19 cellular contexts compared by ENCODE assay signal in the genomic region with DNA sequence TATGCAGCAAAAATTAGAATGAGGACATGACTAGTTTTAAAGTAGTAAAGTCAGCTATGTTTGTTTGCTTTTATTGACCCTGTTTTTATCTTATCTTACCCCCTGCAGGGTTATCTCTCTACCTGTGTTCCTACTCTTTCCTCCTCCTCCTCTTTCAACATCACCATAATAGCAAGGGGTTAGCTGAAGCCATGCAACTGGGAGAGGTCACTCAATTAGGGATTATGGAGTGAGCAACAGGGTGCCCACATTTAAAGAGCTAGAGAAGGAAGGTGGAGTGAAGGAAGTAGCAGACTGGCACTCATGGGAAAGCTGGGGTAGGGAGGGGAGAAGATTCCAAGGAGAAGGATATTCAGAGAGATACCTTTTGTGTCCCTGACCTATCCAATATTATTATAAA.
DNase-seq lines count a peak whose midpoint lies in the region; ATAC-seq and FAIRE-seq lines count a peak whose summit lies in the region.
"Had no signal": no experiment of that assay in that cellular context is flagged by ENCODE, and none has a peak within 500 bp of the region (broad histone marks: within the 10 kb centered on the region; RNA-seq: fewer than 3 reads in every experiment).

No MANE protein-coding gene starts in this region.

- H3K4me1 ChIP-seq in HUES6 (ENCODE audit: control insufficient read depth, insufficient read depth, low read length) (peaks cover 3% of the 10 kb centered on the region; the same call in 1 of the 2 replicates), small intestine (ENCODE audit: control insufficient read depth in 2 of 2, insufficient read depth in 1 of 2, low read depth in 1 of 2, low read length in 1 of 2) (no peaks in the 10 kb centered on the region)
- H3K4me1 ChIP-seq: A549; BLaER1 treated with 17β-estradiol and CSF1 and Interleukin-3, amounts not matched to agents 10 nM and 100 nM; Caco-2 had no signal

- FAIRE-seq in small intestine (lab: Jason Lieb, UNC) (no peak), GM19239 (lab: Jason Lieb, UNC) (no peak)
- FAIRE-seq: A549, D721Med, G401.6, GM12891 had no signal

- no peak for ATAC-seq in HG02798 (IDR thresholded peaks at IDR 0.05; ENCODE audit: poor library complexity, unreplicated experiment)
- ATAC-seq: A549; CD8-positive, alpha-beta T cell had no signal

- H3K27ac ChIP-seq in HUES6 (ENCODE audit: low read depth, low read length) (no peak overlapping the region), small intestine (ENCODE audit: low read depth in 1 of 2, low read length in 1 of 2) (no peak overlapping the region)
- H3K27ac ChIP-seq: 22Rv1; A549; BLaER1 treated with 17β-estradiol and CSF1 and Interleukin-3, amounts not matched to agents 10 nM and 100 nM; C4-2B had no signal

- H3K4me3 ChIP-seq in HUES6 (ENCODE audit: low read depth, low read length) (no peak overlapping the region), small intestine (ENCODE audit: low read depth in 1 of 2, low read length in 2 of 2) (no peak overlapping the region)
- H3K4me3 ChIP-seq: A549; BLaER1 treated with 17β-estradiol and CSF1 and Interleukin-3, amounts not matched to agents 10 nM and 100 nM had no signal

- no peaks in the 10 kb centered on the region for H3K27me3 ChIP-seq in HUES6 (ENCODE audit: control insufficient read depth, insufficient read depth, low read length)
- H3K27me3 ChIP-seq in small intestine (ENCODE audit: control insufficient read depth in 2 of 2, insufficient read depth in 2 of 2, low read length in 2 of 2) = no peaks in the 10 kb centered on the region
- H3K27me3 ChIP-seq: BLaER1 treated with 17β-estradiol and CSF1 and Interleukin-3, amounts not matched to agents 10 nM and 100 nM had no signal

- H3K9me3 ChIP-seq in HUES6 (ENCODE audit: control insufficient read depth, insufficient read depth, low read depth, low read length) (no peaks in the 10 kb centered on the region), small intestine (ENCODE audit: control insufficient read depth, low read depth) (no peaks in the 10 kb centered on the region)
- H3K9me3 ChIP-seq: A549, Caco-2 had no signal

- DNase-seq in islet precursor cell (peak; percentile 6), small intestine (peak; percentile 3), GM19239 (ENCODE audit: insufficient read length, low spot score) (no peak)
- DNase-seq: AML-193; Caco-2; Calu3; CD4-positive, alpha-beta T cell; CD8-positive, alpha-beta T cell; DMS79 treated with DMSO at 0.1 percent for 48 hours; GF-D8 had no signal

- no peaks in the 10 kb centered on the region for H3K36me3 ChIP-seq in HUES6 (ENCODE audit: control insufficient read depth, insufficient read depth, low read length)
- H3K36me3 ChIP-seq in small intestine (ENCODE audit: control insufficient read depth in 2 of 2, insufficient read depth in 2 of 2, low read length in 2 of 2) = no peaks in the 10 kb centered on the region
- H3K36me3 ChIP-seq: BLaER1 treated with 17β-estradiol and CSF1 and Interleukin-3, amounts not matched to agents 10 nM and 100 nM had no signal

- peak overlapping the region; percentile 29 for H3K9ac ChIP-seq in HUES6 (ENCODE audit: low read length)
- H3K9ac ChIP-seq: BLaER1 treated with 17β-estradiol and CSF1 and Interleukin-3, amounts not matched to agents 10 nM and 100 nM had no signal
